Comparison of ENCODE assay signal across 1 cellular context in the genomic region with DNA sequence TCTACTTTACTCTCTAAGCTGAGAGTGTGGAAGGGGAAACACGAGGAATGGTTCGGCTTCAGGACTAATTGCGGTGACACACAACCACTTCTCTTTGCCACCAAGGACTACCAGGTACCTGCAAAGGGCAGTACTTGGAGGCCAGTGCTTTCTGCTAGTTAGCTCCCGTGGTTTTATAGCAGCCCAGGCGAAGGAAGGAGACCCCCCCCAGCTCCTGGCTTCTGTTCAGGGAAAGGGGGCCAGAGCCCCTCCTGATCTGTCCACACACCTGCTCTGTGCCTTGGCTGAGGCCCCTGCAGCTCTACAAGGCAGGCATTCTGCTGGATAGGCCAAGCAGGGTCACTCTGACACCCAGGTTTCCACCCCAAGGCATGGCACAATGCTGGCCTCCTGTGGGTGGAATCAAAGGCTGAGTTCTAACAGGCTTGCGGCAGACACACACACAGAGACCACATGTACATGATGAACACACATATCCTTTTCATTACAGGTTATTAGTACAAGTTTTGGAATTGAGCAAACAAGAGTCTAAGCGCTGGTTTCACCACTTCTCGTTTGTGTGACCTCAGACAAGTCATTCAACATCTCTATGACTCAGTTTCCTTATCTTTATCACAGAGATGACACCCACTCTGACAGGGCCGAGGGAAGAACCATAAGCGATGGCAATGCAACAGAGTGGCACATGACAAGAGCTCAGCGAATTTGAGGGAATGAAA.
TF ChIP-seq lines count a peak whose summit lies in the region.

No MANE protein-coding gene starts in this region.

TF ChIP-seq in K562, 482 proteins besides CTCF, POLR2A, EP300 and RAD21 (continued from another document and continues in another):
- TF ChIP-seq, protein P1, sequence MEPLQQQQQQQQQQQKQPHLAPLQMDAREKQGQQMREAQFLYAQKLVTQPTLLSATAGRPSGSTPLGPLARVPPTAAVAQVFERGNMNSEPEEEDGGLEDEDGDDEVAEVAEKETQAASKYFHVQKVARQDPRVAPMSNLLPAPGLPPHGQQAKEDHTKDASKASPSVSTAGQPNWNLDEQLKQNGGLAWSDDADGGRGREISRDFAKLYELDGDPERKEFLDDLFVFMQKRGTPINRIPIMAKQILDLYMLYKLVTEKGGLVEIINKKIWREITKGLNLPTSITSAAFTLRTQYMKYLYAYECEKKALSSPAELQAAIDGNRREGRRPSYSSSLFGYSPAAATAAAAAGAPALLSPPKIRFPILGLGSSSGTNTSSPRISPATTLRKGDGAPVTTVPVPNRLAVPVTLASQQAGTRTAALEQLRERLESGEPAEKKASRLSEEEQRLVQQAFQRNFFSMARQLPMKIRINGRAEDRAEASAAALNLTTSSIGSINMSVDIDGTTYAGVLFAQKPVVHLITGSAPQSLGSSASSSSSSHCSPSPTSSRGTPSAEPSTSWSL (CRISPR knock-in tag; IDR thresholded peaks at IDR 0.05; ENCODE audit: borderline replicate concordance): peak; percentile 67; the same call in 1 of the 2 replicates
- TF ChIP-seq, protein P2, sequence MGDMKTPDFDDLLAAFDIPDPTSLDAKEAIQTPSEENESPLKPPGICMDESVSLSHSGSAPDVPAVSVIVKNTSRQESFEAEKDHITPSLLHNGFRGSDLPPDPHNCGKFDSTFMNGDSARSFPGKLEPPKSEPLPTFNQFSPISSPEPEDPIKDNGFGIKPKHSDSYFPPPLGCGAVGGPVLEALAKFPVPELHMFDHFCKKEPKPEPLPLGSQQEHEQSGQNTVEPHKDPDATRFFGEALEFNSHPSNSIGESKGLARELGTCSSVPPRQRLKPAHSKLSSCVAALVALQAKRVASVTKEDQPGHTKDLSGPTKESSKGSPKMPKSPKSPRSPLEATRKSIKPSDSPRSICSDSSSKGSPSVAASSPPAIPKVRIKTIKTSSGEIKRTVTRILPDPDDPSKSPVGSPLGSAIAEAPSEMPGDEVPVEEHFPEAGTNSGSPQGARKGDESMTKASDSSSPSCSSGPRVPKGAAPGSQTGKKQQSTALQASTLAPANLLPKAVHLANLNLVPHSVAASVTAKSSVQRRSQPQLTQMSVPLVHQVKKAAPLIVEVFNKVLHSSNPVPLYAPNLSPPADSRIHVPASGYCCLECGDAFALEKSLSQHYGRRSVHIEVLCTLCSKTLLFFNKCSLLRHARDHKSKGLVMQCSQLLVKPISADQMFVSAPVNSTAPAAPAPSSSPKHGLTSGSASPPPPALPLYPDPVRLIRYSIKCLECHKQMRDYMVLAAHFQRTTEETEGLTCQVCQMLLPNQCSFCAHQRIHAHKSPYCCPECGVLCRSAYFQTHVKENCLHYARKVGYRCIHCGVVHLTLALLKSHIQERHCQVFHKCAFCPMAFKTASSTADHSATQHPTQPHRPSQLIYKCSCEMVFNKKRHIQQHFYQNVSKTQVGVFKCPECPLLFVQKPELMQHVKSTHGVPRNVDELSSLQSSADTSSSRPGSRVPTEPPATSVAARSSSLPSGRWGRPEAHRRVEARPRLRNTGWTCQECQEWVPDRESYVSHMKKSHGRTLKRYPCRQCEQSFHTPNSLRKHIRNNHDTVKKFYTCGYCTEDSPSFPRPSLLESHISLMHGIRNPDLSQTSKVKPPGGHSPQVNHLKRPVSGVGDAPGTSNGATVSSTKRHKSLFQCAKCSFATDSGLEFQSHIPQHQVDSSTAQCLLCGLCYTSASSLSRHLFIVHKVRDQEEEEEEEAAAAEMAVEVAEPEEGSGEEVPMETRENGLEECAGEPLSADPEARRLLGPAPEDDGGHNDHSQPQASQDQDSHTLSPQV (IDR thresholded peaks at IDR 0.05): no peak
- no peak for TF ChIP-seq NUFIP1 (IDR thresholded peaks at IDR 0.05; ENCODE audit: partially characterized antibody)
- TF ChIP-seq MEF2D (tag; conservative IDR thresholded peaks at IDR 0.05; ENCODE audit: low read depth): no peak
- TF ChIP-seq, protein P3, sequence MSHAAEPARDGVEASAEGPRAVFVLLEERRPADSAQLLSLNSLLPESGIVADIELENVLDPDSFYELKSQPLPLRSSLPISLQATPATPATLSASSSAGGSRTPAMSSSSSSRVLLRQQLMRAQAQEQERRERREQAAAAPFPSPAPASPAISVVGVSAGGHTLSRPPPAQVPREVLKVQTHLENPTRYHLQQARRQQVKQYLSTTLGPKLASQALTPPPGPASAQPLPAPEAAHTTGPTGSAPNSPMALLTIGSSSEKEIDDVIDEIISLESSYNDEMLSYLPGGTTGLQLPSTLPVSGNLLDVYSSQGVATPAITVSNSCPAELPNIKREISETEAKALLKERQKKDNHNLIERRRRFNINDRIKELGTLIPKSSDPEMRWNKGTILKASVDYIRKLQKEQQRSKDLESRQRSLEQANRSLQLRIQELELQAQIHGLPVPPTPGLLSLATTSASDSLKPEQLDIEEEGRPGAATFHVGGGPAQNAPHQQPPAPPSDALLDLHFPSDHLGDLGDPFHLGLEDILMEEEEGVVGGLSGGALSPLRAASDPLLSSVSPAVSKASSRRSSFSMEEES (CRISPR knock-in tag; IDR thresholded peaks at IDR 0.05): no peak
- TF ChIP-seq, protein P4, sequence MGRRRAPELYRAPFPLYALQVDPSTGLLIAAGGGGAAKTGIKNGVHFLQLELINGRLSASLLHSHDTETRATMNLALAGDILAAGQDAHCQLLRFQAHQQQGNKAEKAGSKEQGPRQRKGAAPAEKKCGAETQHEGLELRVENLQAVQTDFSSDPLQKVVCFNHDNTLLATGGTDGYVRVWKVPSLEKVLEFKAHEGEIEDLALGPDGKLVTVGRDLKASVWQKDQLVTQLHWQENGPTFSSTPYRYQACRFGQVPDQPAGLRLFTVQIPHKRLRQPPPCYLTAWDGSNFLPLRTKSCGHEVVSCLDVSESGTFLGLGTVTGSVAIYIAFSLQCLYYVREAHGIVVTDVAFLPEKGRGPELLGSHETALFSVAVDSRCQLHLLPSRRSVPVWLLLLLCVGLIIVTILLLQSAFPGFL (CRISPR knock-in tag; IDR thresholded peaks at IDR 0.05): no peak
- TF ChIP-seq MAFF (IDR thresholded peaks at IDR 0.05; ENCODE audit: low read length): no peak
- TF ChIP-seq, protein P5, sequence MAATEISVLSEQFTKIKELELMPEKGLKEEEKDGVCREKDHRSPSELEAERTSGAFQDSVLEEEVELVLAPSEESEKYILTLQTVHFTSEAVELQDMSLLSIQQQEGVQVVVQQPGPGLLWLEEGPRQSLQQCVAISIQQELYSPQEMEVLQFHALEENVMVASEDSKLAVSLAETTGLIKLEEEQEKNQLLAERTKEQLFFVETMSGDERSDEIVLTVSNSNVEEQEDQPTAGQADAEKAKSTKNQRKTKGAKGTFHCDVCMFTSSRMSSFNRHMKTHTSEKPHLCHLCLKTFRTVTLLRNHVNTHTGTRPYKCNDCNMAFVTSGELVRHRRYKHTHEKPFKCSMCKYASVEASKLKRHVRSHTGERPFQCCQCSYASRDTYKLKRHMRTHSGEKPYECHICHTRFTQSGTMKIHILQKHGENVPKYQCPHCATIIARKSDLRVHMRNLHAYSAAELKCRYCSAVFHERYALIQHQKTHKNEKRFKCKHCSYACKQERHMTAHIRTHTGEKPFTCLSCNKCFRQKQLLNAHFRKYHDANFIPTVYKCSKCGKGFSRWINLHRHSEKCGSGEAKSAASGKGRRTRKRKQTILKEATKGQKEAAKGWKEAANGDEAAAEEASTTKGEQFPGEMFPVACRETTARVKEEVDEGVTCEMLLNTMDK (IDR thresholded peaks at IDR 0.05; ENCODE audit: borderline replicate concordance, insufficient read depth, low read depth, low read length, poor library complexity, severe bottlenecking): no peak
- TF ChIP-seq HNRNPH1 (optimal IDR thresholded peaks at IDR 0.05; ENCODE audit: low read depth, low read length): no peak
- no peak for TF ChIP-seq MYBL2 (IDR thresholded peaks at IDR 0.05; ENCODE audit: low read depth)
- TF ChIP-seq MYBL2 (CRISPR knock-in tag; IDR thresholded peaks at IDR 0.05; ENCODE audit: borderline replicate concordance): no peak
- TF ChIP-seq DPF2 (IDR thresholded peaks at IDR 0.05): no peak
- no peak for TF ChIP-seq FOXK1 (CRISPR knock-in tag; IDR thresholded peaks at IDR 0.05; ENCODE audit: borderline replicate concordance)
- no peak for TF ChIP-seq ZNF23 (CRISPR knock-in tag; IDR thresholded peaks at IDR 0.05)
- TF ChIP-seq, protein P6, sequence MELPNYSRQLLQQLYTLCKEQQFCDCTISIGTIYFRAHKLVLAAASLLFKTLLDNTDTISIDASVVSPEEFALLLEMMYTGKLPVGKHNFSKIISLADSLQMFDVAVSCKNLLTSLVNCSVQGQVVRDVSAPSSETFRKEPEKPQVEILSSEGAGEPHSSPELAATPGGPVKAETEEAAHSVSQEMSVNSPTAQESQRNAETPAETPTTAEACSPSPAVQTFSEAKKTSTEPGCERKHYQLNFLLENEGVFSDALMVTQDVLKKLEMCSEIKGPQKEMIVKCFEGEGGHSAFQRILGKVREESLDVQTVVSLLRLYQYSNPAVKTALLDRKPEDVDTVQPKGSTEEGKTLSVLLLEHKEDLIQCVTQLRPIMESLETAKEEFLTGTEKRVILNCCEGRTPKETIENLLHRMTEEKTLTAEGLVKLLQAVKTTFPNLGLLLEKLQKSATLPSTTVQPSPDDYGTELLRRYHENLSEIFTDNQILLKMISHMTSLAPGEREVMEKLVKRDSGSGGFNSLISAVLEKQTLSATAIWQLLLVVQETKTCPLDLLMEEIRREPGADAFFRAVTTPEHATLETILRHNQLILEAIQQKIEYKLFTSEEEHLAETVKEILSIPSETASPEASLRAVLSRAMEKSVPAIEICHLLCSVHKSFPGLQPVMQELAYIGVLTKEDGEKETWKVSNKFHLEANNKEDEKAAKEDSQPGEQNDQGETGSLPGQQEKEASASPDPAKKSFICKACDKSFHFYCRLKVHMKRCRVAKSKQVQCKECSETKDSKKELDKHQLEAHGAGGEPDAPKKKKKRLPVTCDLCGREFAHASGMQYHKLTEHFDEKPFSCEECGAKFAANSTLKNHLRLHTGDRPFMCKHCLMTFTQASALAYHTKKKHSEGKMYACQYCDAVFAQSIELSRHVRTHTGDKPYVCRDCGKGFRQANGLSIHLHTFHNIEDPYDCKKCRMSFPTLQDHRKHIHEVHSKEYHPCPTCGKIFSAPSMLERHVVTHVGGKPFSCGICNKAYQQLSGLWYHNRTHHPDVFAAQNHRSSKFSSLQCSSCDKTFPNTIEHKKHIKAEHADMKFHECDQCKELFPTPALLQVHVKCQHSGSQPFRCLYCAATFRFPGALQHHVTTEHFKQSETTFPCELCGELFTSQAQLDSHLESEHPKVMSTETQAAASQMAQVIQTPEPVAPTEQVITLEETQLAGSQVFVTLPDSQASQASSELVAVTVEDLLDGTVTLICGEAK (IDR thresholded peaks at IDR 0.05): no peak
- TF ChIP-seq, protein P6 (CRISPR knock-in tag; IDR thresholded peaks at IDR 0.05): no peak
- no peak for TF ChIP-seq RBM34 (IDR thresholded peaks at IDR 0.05; ENCODE audit: borderline replicate concordance, insufficient read depth, low read length)
- TF ChIP-seq EZH2 (IDR thresholded peaks at IDR 0.05; ENCODE audit: borderline replicate concordance, low read depth, low read length): no peak
- no peak for TF ChIP-seq ZNF175 (CRISPR knock-in tag; IDR thresholded peaks at IDR 0.05; ENCODE audit: low read depth)
- TF ChIP-seq FOXJ2 (tag; IDR thresholded peaks at IDR 0.05): no peak
- TF ChIP-seq, protein P7, sequence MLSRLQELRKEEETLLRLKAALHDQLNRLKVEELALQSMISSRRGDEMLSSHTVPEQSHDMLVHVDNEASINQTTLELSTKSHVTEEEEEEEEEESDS (CRISPR knock-in tag; IDR thresholded peaks at IDR 0.05): no peak
- no peak for TF ChIP-seq PHB2 (IDR thresholded peaks at IDR 0.05; ENCODE audit: low read depth)
- no peak for TF ChIP-seq ZBTB8A (IDR thresholded peaks at IDR 0.05; ENCODE audit: partially characterized antibody)
- TF ChIP-seq MCM5 (IDR thresholded peaks at IDR 0.05; ENCODE audit: low read depth): no peak
- TF ChIP-seq MAFK (IDR thresholded peaks at IDR 0.05; ENCODE audit: low read length): 0 out of 2 replicates have a peak, but pooled peaks have one; percentile 14
- TF ChIP-seq, protein P8, sequence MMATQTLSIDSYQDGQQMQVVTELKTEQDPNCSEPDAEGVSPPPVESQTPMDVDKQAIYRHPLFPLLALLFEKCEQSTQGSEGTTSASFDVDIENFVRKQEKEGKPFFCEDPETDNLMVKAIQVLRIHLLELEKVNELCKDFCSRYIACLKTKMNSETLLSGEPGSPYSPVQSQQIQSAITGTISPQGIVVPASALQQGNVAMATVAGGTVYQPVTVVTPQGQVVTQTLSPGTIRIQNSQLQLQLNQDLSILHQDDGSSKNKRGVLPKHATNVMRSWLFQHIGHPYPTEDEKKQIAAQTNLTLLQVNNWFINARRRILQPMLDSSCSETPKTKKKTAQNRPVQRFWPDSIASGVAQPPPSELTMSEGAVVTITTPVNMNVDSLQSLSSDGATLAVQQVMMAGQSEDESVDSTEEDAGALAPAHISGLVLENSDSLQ (IDR thresholded peaks at IDR 0.05): no peak
- TF ChIP-seq ETV5 (CRISPR knock-in tag; IDR thresholded peaks at IDR 0.05; ENCODE audit: low read depth): no peak
- TF ChIP-seq, protein P9, sequence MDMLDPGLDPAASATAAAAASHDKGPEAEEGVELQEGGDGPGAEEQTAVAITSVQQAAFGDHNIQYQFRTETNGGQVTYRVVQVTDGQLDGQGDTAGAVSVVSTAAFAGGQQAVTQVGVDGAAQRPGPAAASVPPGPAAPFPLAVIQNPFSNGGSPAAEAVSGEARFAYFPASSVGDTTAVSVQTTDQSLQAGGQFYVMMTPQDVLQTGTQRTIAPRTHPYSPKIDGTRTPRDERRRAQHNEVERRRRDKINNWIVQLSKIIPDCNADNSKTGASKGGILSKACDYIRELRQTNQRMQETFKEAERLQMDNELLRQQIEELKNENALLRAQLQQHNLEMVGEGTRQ (CRISPR knock-in tag; IDR thresholded peaks at IDR 0.05): no peak
- no peak for TF ChIP-seq FIP1L1 (IDR thresholded peaks at IDR 0.05; ENCODE audit: low read depth, low read length, poor library complexity, severe bottlenecking)
